1 cellular context compared by ENCODE assay signal in the genomic region with DNA sequence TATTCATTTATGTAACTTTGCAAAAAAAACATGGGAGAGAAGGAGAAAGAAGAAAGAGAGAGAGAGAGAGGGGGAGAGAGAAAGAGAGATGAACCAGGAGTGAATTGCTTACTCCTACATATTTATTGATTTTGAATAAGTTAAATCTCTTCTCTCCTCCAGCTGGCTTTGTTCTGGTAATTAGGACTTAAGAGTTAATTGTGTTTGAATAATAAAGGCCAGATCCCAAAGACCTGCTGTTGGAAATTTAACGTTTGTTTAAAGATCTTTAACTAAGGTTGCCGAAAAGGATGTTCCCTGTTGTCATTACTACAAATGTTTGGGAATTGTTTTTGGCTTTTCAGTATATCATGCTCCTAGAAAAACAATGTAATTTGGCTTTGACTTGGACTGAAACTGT.
A peak's percentile ranks its signal among the peaks of the same experiment; 100 is the strongest.
TF ChIP-seq lines count a peak whose summit lies in the region.

No MANE protein-coding gene starts in this region.

TF ChIP-seq in GM23338, 12 proteins besides CTCF, POLR2A, EP300 and RAD21 (continued from another document):
- no peak for TF ChIP-seq ZNF462 (CRISPR knock-in tag; IDR thresholded peaks at IDR 0.05)
- peak; percentile 66; the same call in 1 of the 2 replicates for TF ChIP-seq NANOG (IDR thresholded peaks at IDR 0.05; ENCODE audit: borderline replicate concordance)
